ENCODE assay signal across 1 cellular context in the genomic region with DNA sequence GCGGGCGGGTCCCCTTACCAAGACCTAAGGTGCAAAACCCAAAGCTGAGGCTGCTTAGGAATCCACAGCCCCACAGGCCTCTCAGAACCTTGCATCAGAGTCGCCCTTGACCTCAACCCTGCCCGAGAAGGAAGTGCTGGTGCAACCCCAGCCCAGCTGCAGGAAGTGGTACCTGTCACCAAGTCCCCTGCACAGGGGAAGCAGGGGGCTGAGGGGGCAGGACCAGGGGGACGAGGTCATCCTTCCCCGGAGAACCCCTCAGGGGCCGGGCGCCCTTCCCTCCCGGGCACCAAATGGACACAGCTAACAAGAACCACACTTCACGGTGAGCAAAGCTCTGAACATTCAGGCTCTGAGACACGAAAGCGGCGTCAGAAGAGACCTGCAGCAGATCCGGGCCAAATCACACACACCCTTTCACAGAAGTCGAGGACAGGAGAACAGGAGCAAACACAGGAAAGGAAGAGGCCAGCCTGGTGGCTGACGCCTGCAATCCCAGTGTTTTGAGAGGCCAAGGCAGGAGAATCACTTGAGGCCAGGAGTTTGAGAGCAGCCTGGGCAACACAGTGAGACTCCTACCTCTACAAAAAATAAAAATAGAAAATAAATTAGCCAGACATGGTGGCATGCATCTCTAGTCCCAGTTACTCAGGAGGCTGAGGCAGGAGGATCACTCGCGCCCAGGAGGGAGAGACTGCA.
TF ChIP-seq lines count a peak whose summit lies in the region.

No MANE protein-coding gene starts in this region.

TF ChIP-seq in GM12878, 131 proteins besides CTCF, POLR2A, EP300 and RAD21 (continued from another document and continues in another):
- TF ChIP-seq, protein P1, sequence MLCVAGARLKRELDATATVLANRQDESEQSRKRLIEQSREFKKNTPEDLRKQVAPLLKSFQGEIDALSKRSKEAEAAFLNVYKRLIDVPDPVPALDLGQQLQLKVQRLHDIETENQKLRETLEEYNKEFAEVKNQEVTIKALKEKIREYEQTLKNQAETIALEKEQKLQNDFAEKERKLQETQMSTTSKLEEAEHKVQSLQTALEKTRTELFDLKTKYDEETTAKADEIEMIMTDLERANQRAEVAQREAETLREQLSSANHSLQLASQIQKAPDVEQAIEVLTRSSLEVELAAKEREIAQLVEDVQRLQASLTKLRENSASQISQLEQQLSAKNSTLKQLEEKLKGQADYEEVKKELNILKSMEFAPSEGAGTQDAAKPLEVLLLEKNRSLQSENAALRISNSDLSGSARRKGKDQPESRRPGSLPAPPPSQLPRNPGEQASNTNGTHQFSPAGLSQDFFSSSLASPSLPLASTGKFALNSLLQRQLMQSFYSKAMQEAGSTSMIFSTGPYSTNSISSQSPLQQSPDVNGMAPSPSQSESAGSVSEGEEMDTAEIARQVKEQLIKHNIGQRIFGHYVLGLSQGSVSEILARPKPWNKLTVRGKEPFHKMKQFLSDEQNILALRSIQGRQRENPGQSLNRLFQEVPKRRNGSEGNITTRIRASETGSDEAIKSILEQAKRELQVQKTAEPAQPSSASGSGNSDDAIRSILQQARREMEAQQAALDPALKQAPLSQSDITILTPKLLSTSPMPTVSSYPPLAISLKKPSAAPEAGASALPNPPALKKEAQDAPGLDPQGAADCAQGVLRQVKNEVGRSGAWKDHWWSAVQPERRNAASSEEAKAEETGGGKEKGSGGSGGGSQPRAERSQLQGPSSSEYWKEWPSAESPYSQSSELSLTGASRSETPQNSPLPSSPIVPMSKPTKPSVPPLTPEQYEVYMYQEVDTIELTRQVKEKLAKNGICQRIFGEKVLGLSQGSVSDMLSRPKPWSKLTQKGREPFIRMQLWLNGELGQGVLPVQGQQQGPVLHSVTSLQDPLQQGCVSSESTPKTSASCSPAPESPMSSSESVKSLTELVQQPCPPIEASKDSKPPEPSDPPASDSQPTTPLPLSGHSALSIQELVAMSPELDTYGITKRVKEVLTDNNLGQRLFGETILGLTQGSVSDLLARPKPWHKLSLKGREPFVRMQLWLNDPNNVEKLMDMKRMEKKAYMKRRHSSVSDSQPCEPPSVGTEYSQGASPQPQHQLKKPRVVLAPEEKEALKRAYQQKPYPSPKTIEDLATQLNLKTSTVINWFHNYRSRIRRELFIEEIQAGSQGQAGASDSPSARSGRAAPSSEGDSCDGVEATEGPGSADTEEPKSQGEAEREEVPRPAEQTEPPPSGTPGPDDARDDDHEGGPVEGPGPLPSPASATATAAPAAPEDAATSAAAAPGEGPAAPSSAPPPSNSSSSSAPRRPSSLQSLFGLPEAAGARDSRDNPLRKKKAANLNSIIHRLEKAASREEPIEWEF (IDR thresholded peaks at IDR 0.05; ENCODE audit: insufficient replicate concordance, low read depth, low read length): peak; percentile 36
- TF ChIP-seq SUPT20H (IDR thresholded peaks at IDR 0.05; ENCODE audit: borderline replicate concordance, control insufficient read depth, low read depth, low read length) (no peak), NBN (IDR thresholded peaks at IDR 0.05) (no peak), NR2F1 (conservative IDR thresholded peaks at IDR 0.05) (peak; percentile 86), ATF3 (IDR thresholded peaks at IDR 0.05; ENCODE audit: borderline replicate concordance, extremely low read depth, low read depth, low read length) (no peak), NR2C2 (IDR thresholded peaks at IDR 0.05; ENCODE audit: borderline replicate concordance, control insufficient read depth, insufficient read length, low read depth) (no peak), CHD2 (IDR thresholded peaks at IDR 0.05; ENCODE audit: borderline replicate concordance, low read depth, low read length) (no peak), CBX3 (IDR thresholded peaks at IDR 0.05; ENCODE audit: borderline replicate concordance, low read depth) (no peak), RUNX3 (IDR thresholded peaks at IDR 0.05; ENCODE audit: low read length) (peak; percentile 69), MAX (IDR thresholded peaks at IDR 0.05; ENCODE audit: low read depth, low read length) (no peak), RCOR1 (conservative IDR thresholded peaks at IDR 0.05; ENCODE audit: low read depth, low read length) (no peak), TARDBP (IDR thresholded peaks at IDR 0.05; ENCODE audit: borderline replicate concordance) (no peak), CHD1 (IDR thresholded peaks at IDR 0.05; ENCODE audit: low read depth, low read length) (no peak), FOXM1 (IDR thresholded peaks at IDR 0.05; ENCODE audit: low read depth, low read length) (no peak), NFXL1 (IDR thresholded peaks at IDR 0.05; ENCODE audit: borderline replicate concordance) (no peak), NR2C1 (IDR thresholded peaks at IDR 0.05) (peak; percentile 79), ZNF207 (IDR thresholded peaks at IDR 0.05; ENCODE audit: borderline replicate concordance) (no peak), WRNIP1 (IDR thresholded peaks at IDR 0.05; ENCODE audit: borderline replicate concordance, low read depth, low read length) (no peak), CREB1 (IDR thresholded peaks at IDR 0.05; ENCODE audit: low read depth) (0 out of 2 replicates have a peak, but pooled peaks have one; percentile 6), ZNF687 (IDR thresholded peaks at IDR 0.05) (peak; percentile 43; the same call in 1 of the 2 replicates), TCF12 (IDR thresholded peaks at IDR 0.05; ENCODE audit: low read depth, low read length) (0 out of 2 replicates have a peak, but pooled peaks have one; percentile 27), NRF1 (conservative IDR thresholded peaks at IDR 0.05; ENCODE audit: low read depth, low read length) (no peak), ZZZ3 (IDR thresholded peaks at IDR 0.05; ENCODE audit: control insufficient read depth, insufficient read length, low read depth) (no peak), GATAD2B (conservative IDR thresholded peaks at IDR 0.05; ENCODE audit: low read depth) (no peak), JUND (IDR thresholded peaks at IDR 0.05; ENCODE audit: low read depth, low read length) (no peak), ETV6 (conservative IDR thresholded peaks at IDR 0.05 in 1 of 2, IDR thresholded peaks at IDR 0.05 in 1 of 2; ENCODE audit: borderline replicate concordance in 1 of 2, low read depth in 1 of 2) (peak in 1 of 2 experiments; percentile 63; a peak in 1 of 4 replicates), POLR2AphosphoS5 (IDR thresholded peaks at IDR 0.05; ENCODE audit: low read length) (no peak), FOS (IDR thresholded peaks at IDR 0.05; ENCODE audit: borderline replicate concordance, extremely low read depth, insufficient read length) (no peak), KLF5 (IDR thresholded peaks at IDR 0.05; ENCODE audit: partially characterized antibody) (no peak), RFX5 (IDR thresholded peaks at IDR 0.05; ENCODE audit: low read depth, low read length) (no peak), PML (IDR thresholded peaks at IDR 0.05; ENCODE audit: low read length) (no peak), POLR2AphosphoS2 (IDR thresholded peaks at IDR 0.05; ENCODE audit: low read depth, low read length) (no peak), CBFB (IDR thresholded peaks at IDR 0.05; ENCODE audit: low read depth) (no peak), SIX5 (IDR thresholded peaks at IDR 0.05; ENCODE audit: low read depth, low read length, severe bottlenecking) (no peak), CBX5 (IDR thresholded peaks at IDR 0.05; ENCODE audit: low read depth) (no peak), BCL11A (IDR thresholded peaks at IDR 0.05; ENCODE audit: low read depth, low read length) (no peak), SREBF1 (IDR thresholded peaks at IDR 0.05; ENCODE audit: low read length) (no peak), RAD51 (IDR thresholded peaks at IDR 0.05) (no peak), EED (IDR thresholded peaks at IDR 0.05; ENCODE audit: low read depth) (no peak), USF2 (IDR thresholded peaks at IDR 0.05; ENCODE audit: borderline replicate concordance, low read depth, low read length) (no peak), MYB (IDR thresholded peaks at IDR 0.05; ENCODE audit: borderline replicate concordance, low read depth, low read length) (no peak), ZNF24 (IDR thresholded peaks at IDR 0.05) (no peak), NFYA (IDR thresholded peaks at IDR 0.05; ENCODE audit: borderline replicate concordance, low read depth, low read length) (no peak), MEF2B (IDR thresholded peaks at IDR 0.05; ENCODE audit: partially characterized antibody, poor library complexity, severe bottlenecking) (no peak)
- TF ChIP-seq, protein P2, sequence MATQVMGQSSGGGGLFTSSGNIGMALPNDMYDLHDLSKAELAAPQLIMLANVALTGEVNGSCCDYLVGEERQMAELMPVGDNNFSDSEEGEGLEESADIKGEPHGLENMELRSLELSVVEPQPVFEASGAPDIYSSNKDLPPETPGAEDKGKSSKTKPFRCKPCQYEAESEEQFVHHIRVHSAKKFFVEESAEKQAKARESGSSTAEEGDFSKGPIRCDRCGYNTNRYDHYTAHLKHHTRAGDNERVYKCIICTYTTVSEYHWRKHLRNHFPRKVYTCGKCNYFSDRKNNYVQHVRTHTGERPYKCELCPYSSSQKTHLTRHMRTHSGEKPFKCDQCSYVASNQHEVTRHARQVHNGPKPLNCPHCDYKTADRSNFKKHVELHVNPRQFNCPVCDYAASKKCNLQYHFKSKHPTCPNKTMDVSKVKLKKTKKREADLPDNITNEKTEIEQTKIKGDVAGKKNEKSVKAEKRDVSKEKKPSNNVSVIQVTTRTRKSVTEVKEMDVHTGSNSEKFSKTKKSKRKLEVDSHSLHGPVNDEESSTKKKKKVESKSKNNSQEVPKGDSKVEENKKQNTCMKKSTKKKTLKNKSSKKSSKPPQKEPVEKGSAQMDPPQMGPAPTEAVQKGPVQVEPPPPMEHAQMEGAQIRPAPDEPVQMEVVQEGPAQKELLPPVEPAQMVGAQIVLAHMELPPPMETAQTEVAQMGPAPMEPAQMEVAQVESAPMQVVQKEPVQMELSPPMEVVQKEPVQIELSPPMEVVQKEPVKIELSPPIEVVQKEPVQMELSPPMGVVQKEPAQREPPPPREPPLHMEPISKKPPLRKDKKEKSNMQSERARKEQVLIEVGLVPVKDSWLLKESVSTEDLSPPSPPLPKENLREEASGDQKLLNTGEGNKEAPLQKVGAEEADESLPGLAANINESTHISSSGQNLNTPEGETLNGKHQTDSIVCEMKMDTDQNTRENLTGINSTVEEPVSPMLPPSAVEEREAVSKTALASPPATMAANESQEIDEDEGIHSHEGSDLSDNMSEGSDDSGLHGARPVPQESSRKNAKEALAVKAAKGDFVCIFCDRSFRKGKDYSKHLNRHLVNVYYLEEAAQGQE (IDR thresholded peaks at IDR 0.05; ENCODE audit: low read depth, low read length): no peak
- TF ChIP-seq, protein P3, sequence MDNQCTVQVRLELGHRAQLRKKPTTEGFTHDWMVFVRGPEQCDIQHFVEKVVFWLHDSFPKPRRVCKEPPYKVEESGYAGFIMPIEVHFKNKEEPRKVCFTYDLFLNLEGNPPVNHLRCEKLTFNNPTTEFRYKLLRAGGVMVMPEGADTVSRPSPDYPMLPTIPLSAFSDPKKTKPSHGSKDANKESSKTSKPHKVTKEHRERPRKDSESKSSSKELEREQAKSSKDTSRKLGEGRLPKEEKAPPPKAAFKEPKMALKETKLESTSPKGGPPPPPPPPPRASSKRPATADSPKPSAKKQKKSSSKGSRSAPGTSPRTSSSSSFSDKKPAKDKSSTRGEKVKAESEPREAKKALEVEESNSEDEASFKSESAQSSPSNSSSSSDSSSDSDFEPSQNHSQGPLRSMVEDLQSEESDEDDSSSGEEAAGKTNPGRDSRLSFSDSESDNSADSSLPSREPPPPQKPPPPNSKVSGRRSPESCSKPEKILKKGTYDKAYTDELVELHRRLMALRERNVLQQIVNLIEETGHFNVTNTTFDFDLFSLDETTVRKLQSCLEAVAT (IDR thresholded peaks at IDR 0.05): no peak
- TF ChIP-seq, protein P4, sequence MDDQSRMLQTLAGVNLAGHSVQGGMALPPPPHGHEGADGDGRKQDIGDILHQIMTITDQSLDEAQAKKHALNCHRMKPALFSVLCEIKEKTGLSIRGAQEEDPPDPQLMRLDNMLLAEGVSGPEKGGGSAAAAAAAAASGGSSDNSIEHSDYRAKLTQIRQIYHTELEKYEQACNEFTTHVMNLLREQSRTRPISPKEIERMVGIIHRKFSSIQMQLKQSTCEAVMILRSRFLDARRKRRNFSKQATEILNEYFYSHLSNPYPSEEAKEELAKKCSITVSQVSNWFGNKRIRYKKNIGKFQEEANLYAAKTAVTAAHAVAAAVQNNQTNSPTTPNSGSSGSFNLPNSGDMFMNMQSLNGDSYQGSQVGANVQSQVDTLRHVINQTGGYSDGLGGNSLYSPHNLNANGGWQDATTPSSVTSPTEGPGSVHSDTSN (IDR thresholded peaks at IDR 0.05; ENCODE audit: insufficient replicate concordance, low read depth, low read length): no peak
